In genomic region chr17:44749076-44750020, GRCh38 we compare ENCODE assay signal across 27 cellular contexts. TPM values are rescaled to one million over a fixed set of nuclear protein-coding genes. Genes with fewer than 3 reads are reported as not detected.
DNase-seq lines count a peak whose midpoint lies in the region; ATAC-seq and TF ChIP-seq lines count a peak whose summit lies in the region.
"Had no signal": no experiment of that assay in that cellular context is flagged by ENCODE, and none has a peak within 500 bp of the region (broad histone marks: within the 10 kb centered on the region; RNA-seq: fewer than 3 reads in every experiment).

No MANE protein-coding gene starts in this region.

- peak overlapping the region; percentile 61 to 75 (median 73) for H3K4me3 Mint-ChIP-seq in nephron
- H3K4me3 Mint-ChIP-seq: activated T-cell treated with anti-CD3 and anti-CD28 coated beads, Interleukin-2, amount 50 U/mL, for 72 hours; CD8-positive, alpha-beta T cell; T-helper 17 cell had no signal

- H3K9me3 ChIP-seq in gastroesophageal sphincter = no peaks in the 10 kb centered on the region
- H3K9me3 ChIP-seq in uterus = no peaks in the 10 kb centered on the region
- H3K9me3 ChIP-seq: colonic mucosa, Peyer's patch, spleen, tibial nerve had no signal

- H3K27ac Mint-ChIP-seq in nephron = peak overlapping the region; percentile 89 to 92 (median 91)
- H3K27ac Mint-ChIP-seq: activated T-cell treated with anti-CD3 and anti-CD28 coated beads, Interleukin-2, amount 50 U/mL, for 72 hours; CD8-positive, alpha-beta T cell had no signal

- H3K27ac ChIP-seq in gastroesophageal sphincter = no peak overlapping the region
- H3K27ac ChIP-seq in uterus = peak overlapping the region; percentile 53 to 57
- H3K27ac ChIP-seq: 22Rv1, colonic mucosa, HL-60, Peyer's patch, spleen, tibial nerve had no signal

- peaks cover 6% of the 10 kb centered on the region for H3K36me3 Mint-ChIP-seq in nephron (ENCODE audit: low read depth)

- H3K27me3 ChIP-seq in gastroesophageal sphincter = no peaks in the 10 kb centered on the region
- no peaks in the 10 kb centered on the region for H3K27me3 ChIP-seq in uterus
- H3K27me3 ChIP-seq: colonic mucosa, Peyer's patch, spleen, tibial nerve had no signal

- WGBS in gastroesophageal sphincter (ENCODE audit: low coverage in 1 of 2), 2 donors = 14 to 45% methylated on average over 4 to 8 of the region's 19 CpGs

- intact Hi-C loops in uterus (cut with DNase I; ENCODE audit: low total_unique reads) = no loop called here

- no peaks in the 10 kb centered on the region for H3K4me1 ChIP-seq in gastroesophageal sphincter
- no peaks in the 10 kb centered on the region for H3K4me1 ChIP-seq in uterus
- H3K4me1 ChIP-seq: colonic mucosa, Peyer's patch, spleen, tibial nerve had no signal

- TF ChIP-seq POLR2A in gastroesophageal sphincter (IDR thresholded peaks at IDR 0.05) (no peak), uterus (IDR thresholded peaks at IDR 0.05) (no peak)

- ATAC-seq in gastroesophageal sphincter (peak; percentile 31), HG03571 (IDR thresholded peaks at IDR 0.05; ENCODE audit: unreplicated experiment) (no peak)
- ATAC-seq: activated T-cell treated with anti-CD3 and anti-CD28 coated beads, Interleukin-2, amount 50 U/mL, for 72 hours; CD8-positive, alpha-beta T cell; GM12878; HepG2; stimulated activated naive CD8-positive, alpha-beta T cell treated with anti-CD3 and anti-CD28 coated beads, Interleukin-15, Interleukin-2, amounts not matched to agents 100 U/mL and 50 U/mL, for 24 hours; T-helper 17 cell had no signal

- H3K9me3 Mint-ChIP-seq in nephron = no peaks in the 10 kb centered on the region
- H3K9me3 Mint-ChIP-seq: activated T-cell treated with anti-CD3 and anti-CD28 coated beads, Interleukin-2, amount 50 U/mL, for 72 hours; CD8-positive, alpha-beta T cell had no signal

- no peak for TF ChIP-seq EP300 in gastroesophageal sphincter (IDR thresholded peaks at IDR 0.05)

- H3K27me3 Mint-ChIP-seq in nephron (ENCODE audit: low read depth) = no peaks in the 10 kb centered on the region
- H3K27me3 Mint-ChIP-seq: T-helper 17 cell had no signal

- TF ChIP-seq CTCF in gastroesophageal sphincter (IDR thresholded peaks at IDR 0.05) (no peak), nephron (IDR thresholded peaks at IDR 0.05; ENCODE audit: unreplicated experiment in 3 of 3) (no peak), uterus (IDR thresholded peaks at IDR 0.05) (no peak)

- DNase-seq in DMS 273 (lab: John Stamatoyannopoulos, UW; ENCODE audit: unreplicated experiment) (peak; percentile 34), DMS 273 treated with DMSO at 0.1 percent for 48 hours (lab: John Stamatoyannopoulos, UW) (no peak), uterus (peak; percentile 48 to 56), mucosa of gallbladder (ENCODE audit: low spot score) (no peak), NCI-H128 (lab: John Stamatoyannopoulos, UW; ENCODE audit: unreplicated experiment) (no peak)
- DNase-seq: activated CD4-positive, alpha-beta T cell treated with anti-CD3 and anti-CD28 coated beads for 48 hours; activated naive CD4-positive, alpha-beta T cell treated with anti-CD3 and anti-CD28 coated beads, Interleukin-2, amount 50 U/mL, for 16 hours; activated T-cell treated with anti-CD3 and anti-CD28 coated beads, Interleukin-2, amount 50 U/mL, for 72 hours; CD8-positive, alpha-beta T cell; colonic mucosa; DMS79; midbrain; NCI-H1417; NCI-H524; spleen; stimulated activated CD4-positive, alpha-beta T cell treated with anti-CD3 and anti-CD28 coated beads, Interleukin-4, amount 100 ng/mL, for 24 hours; stimulated activated naive CD8-positive, alpha-beta T cell treated with anti-CD3 and anti-CD28 coated beads, Interleukin-15, Interleukin-2, amounts not matched to agents 100 U/mL and 50 U/mL, for 24 hours; T-helper 17 cell had no signal

- H3K36me3 ChIP-seq in gastroesophageal sphincter = peaks cover 0 to 55% of the 10 kb centered on the region in 2 donors
- H3K36me3 ChIP-seq in uterus = no peaks in the 10 kb centered on the region
- H3K36me3 ChIP-seq: colonic mucosa, Peyer's patch had no signal

- H3K4me3 ChIP-seq in gastroesophageal sphincter (peak overlapping the region in 1 of 2 donors; percentile 25), uterus (peak overlapping the region in 1 of 2 donors; percentile 24)
- H3K4me3 ChIP-seq: colonic mucosa, GM12878, Peyer's patch, tibial nerve had no signal

- H3K4me1 Mint-ChIP-seq in nephron = peaks cover 23% of the 10 kb centered on the region
- H3K4me1 Mint-ChIP-seq: T-helper 17 cell had no signal

RNA-seq across cellular contexts. Expression of gene ADAM11, which starts 9.4 kb away (rescaled TPM):
- 1 to 10 TPM in 3 of 4 donors, under 1 TPM in 1; 0.10 to 4.2 (median 1.3) TPM for total RNA-seq in gastroesophageal sphincter
- total RNA-seq in uterus = 1 to 10 TPM; 1.2 to 5.5 (median 2.1) TPM
- total RNA-seq in mucosa of gallbladder = 2.8 TPM

RNA-seq across cellular contexts. Expression of gene DBF4B, which starts 40.9 kb away (rescaled TPM):
- total RNA-seq in gastroesophageal sphincter (1 to 10 TPM in 3 of 4 donors, under 1 TPM in 1; 0.96 to 7.2 (median 3.9) TPM), uterus (10 to 100 TPM in 1 of 4 donors, 1 to 10 TPM in 2, not detected in 1; 2.3 to 10.5 (median 9.3) TPM), mucosa of gallbladder (8.9 TPM)

RNA-seq across cellular contexts. Expression of gene CCDC43, which starts 59.8 kb away (rescaled TPM):
- total RNA-seq in gastroesophageal sphincter (10 to 100 TPM; 16.7 to 21.0 (median 18.6) TPM), uterus (10 to 100 TPM in 3 of 4 donors, 1 to 10 TPM in 1; 5.3 to 30.7 (median 13.8) TPM), mucosa of gallbladder (13.6 TPM)

Comparison
In these comparisons a context has a peak if more than half of its experiments do, and no peak if none do; other contexts are left out.
1. DNase-seq: peak in DMS 273 (single experiment) and uterus (2 of 2); none in DMS 273 treated with DMSO at 0.1 percent for 48 hours (single experiment), mucosa of gallbladder (single experiment) and NCI-H128 (single experiment).
2. H3K27ac ChIP-seq: peak in uterus (2 of 2); none in gastroesophageal sphincter (0 of 4).